Comparison of ENCODE assay signal across 24 cellular contexts in the genomic region with DNA sequence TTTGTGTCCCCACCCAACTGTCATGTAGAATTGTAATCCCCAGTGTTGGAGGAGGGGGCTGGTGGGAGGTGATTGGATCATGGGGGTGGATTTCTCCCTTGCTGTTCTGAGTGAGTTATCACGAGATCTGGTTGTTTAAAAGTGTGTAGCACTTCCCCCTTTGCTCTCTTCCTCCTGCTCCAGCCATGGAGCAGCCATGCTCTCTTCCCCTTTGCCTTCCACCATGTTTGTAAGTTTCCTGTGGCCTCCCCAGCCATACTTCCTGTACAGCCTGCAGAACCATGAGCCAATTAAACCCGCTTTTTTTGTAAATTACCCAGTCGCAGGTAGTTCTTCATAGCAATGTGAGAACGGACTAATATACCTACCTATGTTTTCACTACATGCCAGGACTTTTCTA. TPM values are rescaled to one million over a fixed set of nuclear protein-coding genes. Genes with fewer than 3 reads are reported as not detected.
DNase-seq lines count a peak whose midpoint lies in the region; ATAC-seq, FAIRE-seq and TF ChIP-seq lines count a peak whose summit lies in the region.
"Had no signal": no experiment of that assay in that cellular context is flagged by ENCODE, and none has a peak within 500 bp of the region (broad histone marks: within the 10 kb centered on the region; RNA-seq: fewer than 3 reads in every experiment).

No MANE protein-coding gene starts in this region.

- H3K4me1 ChIP-seq in tibial nerve: peaks cover 0 to 26% (median 11%) of the 10 kb centered on the region in 4 donors
- H3K4me1 ChIP-seq: foreskin keratinocyte, prostate gland had no signal

- no peaks in the 10 kb centered on the region for H3K27me3 ChIP-seq in tibial nerve
- H3K27me3 ChIP-seq: BLaER1, foreskin keratinocyte, uterus had no signal

- no peak for DNase-seq in activated T-cell treated with anti-CD3 and anti-CD28 coated beads, Interleukin-2, amount 50 U/mL, for 72 hours
- no peak for DNase-seq in activated T-cell treated with anti-CD3 and anti-CD28 coated beads, Interleukin-2, amount 50 U/mL, for 24 hours
- DNase-seq in GM12891 (ENCODE audit: insufficient read length, low spot score) (no peak), SK-N-MC (ENCODE audit: low read depth, low spot score) (no peak), tibial nerve (ENCODE audit: low spot score in 2 of 2) (no peak)
- DNase-seq: activated CD8-positive, alpha-beta memory T cell treated with anti-CD3 and anti-CD28 coated beads for 24 hours; effector CD4-positive, alpha-beta T cell; erythroblast; foreskin keratinocyte; H7; IMR-90; left ventricle myocardium superior; NCI-H187 treated with DMSO at 0.1 percent for 48 hours; NCI-H774; uterus had no signal

- H3K36me3 ChIP-seq in SK-N-MC (ENCODE audit: insufficient read depth, low read length) (peaks cover 4% of the 10 kb centered on the region; the same call in 1 of the 2 replicates), tibial nerve (no peaks in the 10 kb centered on the region)
- H3K36me3 ChIP-seq: prostate gland, uterus had no signal

- TF ChIP-seq POLR2A in GM12891 (IDR thresholded peaks at IDR 0.05; ENCODE audit: low read depth, low read length) (no peak), tibial nerve (IDR thresholded peaks at IDR 0.05) (no peak)

- no peak for ATAC-seq in activated T-cell treated with anti-CD3 and anti-CD28 coated beads, Interleukin-2, amount 50 U/mL, for 72 hours (replicated peaks in 1 of 2)
- ATAC-seq in HG03439 (IDR thresholded peaks at IDR 0.05; ENCODE audit: unreplicated experiment) (no peak), GM18870 (IDR thresholded peaks at IDR 0.05; ENCODE audit: unreplicated experiment) (no peak)
- ATAC-seq: foreskin keratinocyte, left ventricle myocardium superior, Panc1, WTC11 had no signal

- H3K27ac ChIP-seq in SK-N-MC: peak overlapping the region; percentile 42; the same call in 1 of the 2 replicates
- no peak overlapping the region for H3K27ac ChIP-seq in tibial nerve
- H3K27ac ChIP-seq: BLaER1, foreskin keratinocyte, prostate gland, uterus had no signal

- peaks cover 39% of the 10 kb centered on the region for H3K4me1 Mint-ChIP-seq in activated T-cell treated with anti-CD3 and anti-CD28 coated beads, Interleukin-2, amount 50 U/mL, for 72 hours (ENCODE audit: low read depth)
- H3K4me1 Mint-ChIP-seq in activated T-cell treated with anti-CD3 and anti-CD28 coated beads, Interleukin-2, amount 50 U/mL, for 24 hours (ENCODE audit: low read depth): peaks cover 33% of the 10 kb centered on the region
- H3K4me1 Mint-ChIP-seq in nephron: peaks cover 24% of the 10 kb centered on the region

- no peaks in the 10 kb centered on the region for H3K27me3 Mint-ChIP-seq in activated T-cell treated with anti-CD3 and anti-CD28 coated beads, Interleukin-2, amount 50 U/mL, for 72 hours (ENCODE audit: low read depth)
- H3K27me3 Mint-ChIP-seq in activated T-cell treated with anti-CD3 and anti-CD28 coated beads, Interleukin-2, amount 50 U/mL, for 24 hours: no peaks in the 10 kb centered on the region
- H3K27me3 Mint-ChIP-seq in nephron (ENCODE audit: low read depth): no peaks in the 10 kb centered on the region
- H3K27me3 Mint-ChIP-seq: activated naive CD8-positive, alpha-beta T cell had no signal

- no peak for FAIRE-seq in GM12891 (lab: Jason Lieb, UNC)

- no peak overlapping the region for H3K9ac ChIP-seq in SK-N-MC (ENCODE audit: insufficient read length)
- H3K9ac ChIP-seq: BLaER1 had no signal

- TF ChIP-seq CTCF in nephron (IDR thresholded peaks at IDR 0.05; ENCODE audit: unreplicated experiment in 3 of 3): no peak
- TF ChIP-seq CTCF in tibial nerve (IDR thresholded peaks at IDR 0.05): no peak

- TF ChIP-seq EP300 in tibial nerve (IDR thresholded peaks at IDR 0.05): no peak

- peak overlapping the region; percentile 51 for H3K27ac Mint-ChIP-seq in activated T-cell treated with anti-CD3 and anti-CD28 coated beads, Interleukin-2, amount 50 U/mL, for 72 hours
- H3K27ac Mint-ChIP-seq in activated T-cell treated with anti-CD3 and anti-CD28 coated beads, Interleukin-2, amount 50 U/mL, for 24 hours: no peak overlapping the region
- H3K27ac Mint-ChIP-seq in nephron: no peak overlapping the region
- H3K27ac Mint-ChIP-seq: activated naive CD8-positive, alpha-beta T cell; mesothelial cell of epicardium; WTC11 had no signal

- no peaks in the 10 kb centered on the region for H3K9me3 Mint-ChIP-seq in activated T-cell treated with anti-CD3 and anti-CD28 coated beads, Interleukin-2, amount 50 U/mL, for 72 hours
- H3K9me3 Mint-ChIP-seq in activated T-cell treated with anti-CD3 and anti-CD28 coated beads, Interleukin-2, amount 50 U/mL, for 24 hours: no peaks in the 10 kb centered on the region
- H3K9me3 Mint-ChIP-seq in nephron: no peaks in the 10 kb centered on the region
- H3K9me3 Mint-ChIP-seq: mesothelial cell of epicardium, WTC11 had no signal

- 69 to 76% methylated on average over 4 of the region's 4 CpGs for WGBS in tibial nerve, 2 donors

- peak overlapping the region; percentile 67 for H3K4me3 ChIP-seq in SK-N-MC
- H3K4me3 ChIP-seq in tibial nerve: no peak overlapping the region
- H3K4me3 ChIP-seq: BLaER1, prostate gland, uterus had no signal

- H3K36me3 Mint-ChIP-seq in activated T-cell treated with anti-CD3 and anti-CD28 coated beads, Interleukin-2, amount 50 U/mL, for 72 hours (ENCODE audit: insufficient read depth in 2 of 2): peaks cover 2 to 5% of the 10 kb centered on the region in 2 donors
- H3K36me3 Mint-ChIP-seq in activated T-cell treated with anti-CD3 and anti-CD28 coated beads, Interleukin-2, amount 50 U/mL, for 24 hours (ENCODE audit: low read depth): peaks cover 19% of the 10 kb centered on the region
- H3K36me3 Mint-ChIP-seq in nephron (ENCODE audit: low read depth): peaks cover 6% of the 10 kb centered on the region

- H3K4me3 Mint-ChIP-seq in activated T-cell treated with anti-CD3 and anti-CD28 coated beads, Interleukin-2, amount 50 U/mL, for 72 hours: no peak overlapping the region
- no peak overlapping the region for H3K4me3 Mint-ChIP-seq in activated T-cell treated with anti-CD3 and anti-CD28 coated beads, Interleukin-2, amount 50 U/mL, for 24 hours
- peak overlapping the region; percentile 36 to 73 (median 63) for H3K4me3 Mint-ChIP-seq in nephron
- H3K4me3 Mint-ChIP-seq: activated naive CD8-positive, alpha-beta T cell; mesothelial cell of epicardium; WTC11 had no signal

- no peaks in the 10 kb centered on the region for H3K9me3 ChIP-seq in SK-N-MC (ENCODE audit: low read depth, low read length)
- H3K9me3 ChIP-seq in tibial nerve: no peaks in the 10 kb centered on the region
- H3K9me3 ChIP-seq: BLaER1, prostate gland, uterus had no signal

TF ChIP-seq in GM12891, 5 proteins besides CTCF, POLR2A, EP300 and RAD21:
- no peak for TF ChIP-seq TAF1 (IDR thresholded peaks at IDR 0.05; ENCODE audit: low read depth, low read length)
- 0 out of 2 replicates have a peak, but pooled peaks have one; percentile 3 for TF ChIP-seq SPI1 (IDR thresholded peaks at IDR 0.05; ENCODE audit: low read depth, low read length)

RNA-seq across cellular contexts. Expression of a gene that starts 2.6 kb away (rescaled TPM):
- 10 to 100 TPM; 53.8 to 64.3 TPM for total RNA-seq in activated T-cell treated with anti-CD3 and anti-CD28 coated beads, Interleukin-2, amount 50 U/mL, for 72 hours
- 6.2 TPM for polyA plus RNA-seq in GM12891 (2012; ENCODE audit: low read depth, missing spikeins)
- 10 to 100 TPM; 22.7 to 38.7 (median 25.1) TPM for total RNA-seq in tibial nerve

RNA-seq across cellular contexts. Expression of a gene that starts 3.8 kb away (rescaled TPM):
- total RNA-seq in activated T-cell treated with anti-CD3 and anti-CD28 coated beads, Interleukin-2, amount 50 U/mL, for 72 hours: 10 to 100 TPM in 1 of 2 donors, 1 to 10 TPM in 1; 6.7 to 10.6 TPM
- polyA plus RNA-seq in GM12891 (2012; ENCODE audit: low read depth, missing spikeins): 0.78 TPM
- total RNA-seq in tibial nerve: 1 to 10 TPM; 2.7 to 5.9 (median 5.0) TPM

Comparison
In these comparisons a context has a peak if more than half of its experiments do, and no peak if none do; other contexts are left out.
1. H3K4me3 Mint-ChIP-seq: peak in nephron (3 of 3); none in activated T-cell treated with anti-CD3 and anti-CD28 coated beads, Interleukin-2, amount 50 U/mL, for 72 hours (0 of 2) and activated T-cell treated with anti-CD3 and anti-CD28 coated beads, Interleukin-2, amount 50 U/mL, for 24 hours (single experiment).